Comparison of ENCODE assay signal across 8 cellular contexts in genomic region chr20:46970937-46971630, GRCh38.
DNase-seq lines count a peak whose midpoint lies in the region; ATAC-seq lines count a peak whose summit lies in the region.
"Had no signal": no experiment of that assay in that cellular context is flagged by ENCODE, and none has a peak within 500 bp of the region (broad histone marks: within the 10 kb centered on the region; RNA-seq: fewer than 3 reads in every experiment).

No MANE protein-coding gene starts in this region.

- H3K27me3 ChIP-seq in mesendoderm (ENCODE audit: insufficient read depth, low read length, poor library complexity) = no peaks in the 10 kb centered on the region
- H3K27me3 ChIP-seq: upper lobe of left lung had no signal

- no peak overlapping the region for H2BK15ac ChIP-seq in mesendoderm (replicated peaks; ENCODE audit: low read depth)

- no peak overlapping the region for H2AK5ac ChIP-seq in mesendoderm (ENCODE audit: low read length)

- H3K56ac ChIP-seq in mesendoderm (ENCODE audit: low read length) = no peak overlapping the region

- H3K79me1 ChIP-seq in mesendoderm (ENCODE audit: low read length) = no peaks in the 10 kb centered on the region

- H3K4me2 ChIP-seq in mesendoderm (ENCODE audit: low read length) = no peak overlapping the region

- no peak overlapping the region for H3K4me3 ChIP-seq in mesendoderm (ENCODE audit: low read length)
- H3K4me3 ChIP-seq: upper lobe of left lung had no signal

- in situ Hi-C loops in KBM-7 (cut with MboI; ENCODE audit: low pct_unique_long_range_greater_than_20kb, low sequenced_read_pairs) = no loop called here

- H3K79me2 ChIP-seq in mesendoderm (ENCODE audit: control insufficient read depth, insufficient read depth, low read length) = no peaks in the 10 kb centered on the region

- no peak overlapping the region for H2BK120ac ChIP-seq in mesendoderm (ENCODE audit: low read depth, low read length)

- no peak overlapping the region for H3K23ac ChIP-seq in mesendoderm (ENCODE audit: low read length)

- H3K4me1 ChIP-seq in mesendoderm (ENCODE audit: control insufficient read depth, low read depth, low read length) = no peaks in the 10 kb centered on the region
- H3K4me1 ChIP-seq: upper lobe of left lung had no signal

- no peak overlapping the region for H4K5ac ChIP-seq in mesendoderm (ENCODE audit: low read length)

- no peaks in the 10 kb centered on the region for H3K36me3 ChIP-seq in mesendoderm (ENCODE audit: control insufficient read depth, insufficient read depth, low read length)
- H3K36me3 ChIP-seq: upper lobe of left lung had no signal

- no peak overlapping the region for H3K27ac ChIP-seq in mesendoderm (ENCODE audit: low read depth, low read length)
- H3K27ac ChIP-seq: upper lobe of left lung had no signal

- ATAC-seq in GM21360 (IDR thresholded peaks at IDR 0.05; ENCODE audit: unreplicated experiment) (no peak), HG03039 (IDR thresholded peaks at IDR 0.05; ENCODE audit: unreplicated experiment) (no peak)

- H4K8ac ChIP-seq in mesendoderm (ENCODE audit: low read depth, low read length) = no peak overlapping the region

- DNase-seq in EL = peak; percentile 83
- DNase-seq in M059J (ENCODE audit: low read depth) = peak; percentile 68
- peak; percentile 39 for DNase-seq in amniotic stem cell (lab: John Stamatoyannopoulos, UW)
- DNase-seq in mesendoderm = peak; percentile 99
- no peak for DNase-seq in KBM-7
- DNase-seq: upper lobe of left lung had no signal

- H3K18ac ChIP-seq in mesendoderm (ENCODE audit: low read length) = peak overlapping the region; percentile 40

- H3K4ac ChIP-seq in mesendoderm (ENCODE audit: low read depth, low read length) = no peak overlapping the region

- WGBS in mesendoderm (ENCODE audit: extremely low coverage, insufficient coverage, low lambda C conversion rate) = no CpG with 5 or more reads among the region's 4 CpGs

- no peak overlapping the region for H2BK5ac ChIP-seq in mesendoderm (ENCODE audit: low read length)

- H3K9ac ChIP-seq in mesendoderm (ENCODE audit: low read length) = no peak overlapping the region
